In genomic region chr15:62104846-62105245, GRCh38 we compare ENCODE assay signal across 31 cellular contexts. TPM values are rescaled to one million over a fixed set of nuclear protein-coding genes. Genes with fewer than 3 reads are reported as not detected.
"Had no signal": no experiment of that assay in that cellular context is flagged by ENCODE, and none has a peak within 500 bp of the region (broad histone marks: within the 10 kb centered on the region; RNA-seq: fewer than 3 reads in every experiment).

No MANE protein-coding gene starts in this region.

- H3K27me3 ChIP-seq: left lung, neural progenitor cell, neutrophil, ovary, right atrium auricular region, right lobe of liver, tibial nerve, uterus had no signal

- H3K36me3 ChIP-seq: left lung, lower lobe of right lung, neural progenitor cell, neutrophil, ovary, right atrium auricular region, right lobe of liver, tibial nerve, uterus had no signal

- H3K4me3 ChIP-seq: left lung, lower lobe of right lung, neural progenitor cell, ovary, right atrium auricular region, right lobe of liver, smooth muscle cell, tibial nerve, uterus had no signal

- H3K9me3 Mint-ChIP-seq: immature natural killer cell; natural killer cell; neural progenitor cell; stimulated activated memory B cell treated with anti-CD40 and anti-IgM and Interleukin-4, amounts not matched to agents 10 μg/mL and 1 μg/mL and 100 μg/mL, for 72 hours; stimulated activated naive CD8-positive, alpha-beta T cell treated with anti-CD3 and anti-CD28 coated beads, Interleukin-15, amount 100 ng/mL, for 72 hours; type B pancreatic cell had no signal

- H3K9ac ChIP-seq: neural progenitor cell had no signal

- H2AFZ ChIP-seq: neural progenitor cell had no signal

- DNase-seq: hypothalamus; immature natural killer cell; kidney; left colon; left lung; lower lobe of right lung; mammary epithelial cell; mesenchymal stem cell; naive B cell; natural killer cell; nephron progenitor cell; ovary; right lobe of liver; stimulated activated CD4-positive, alpha-beta T cell treated with anti-CD3 and anti-CD28 coated beads, Interleukin-1b, Interleukin-23, amount 100 ng/mL, for 48 hours; stimulated activated CD4-positive, alpha-beta T cell treated with anti-CD3 and anti-CD28 coated beads, Interleukin-2, amount 100 ng/mL, for 48 hours; stimulated activated CD4-positive, alpha-beta T cell treated with anti-CD3 and anti-CD28 coated beads, Interleukin-4, amount 100 ng/mL, for 4 hours; stimulated activated CD8-positive, alpha-beta memory T cell treated with anti-CD3 and anti-CD28 coated beads, Interleukin-4, amount 100 ng/mL, for 48 hours; stimulated activated naive CD4-positive, alpha-beta T cell treated with Interleukin-2 at 50 U/mL for 16 hours; stimulated activated naive CD8-positive, alpha-beta T cell treated with anti-CD3 and anti-CD28 coated beads, Interleukin-15, amount 100 ng/mL, for 72 hours; substantia nigra; uterus had no signal

- H3K27ac ChIP-seq: left lung, lower lobe of right lung, neural progenitor cell, neutrophil, ovary, right atrium auricular region, right lobe of liver, tibial nerve, uterus had no signal

- H3K4me1 ChIP-seq: left lung, lower lobe of right lung, neural progenitor cell, right atrium auricular region had no signal

- H3K9me3 ChIP-seq: left lung, lower lobe of right lung, neutrophil, ovary, right atrium auricular region, right lobe of liver, tibial nerve, uterus had no signal

- H3K4me1 Mint-ChIP-seq: immature natural killer cell; naive B cell; natural killer cell; neural progenitor cell; stimulated activated memory B cell treated with anti-CD40 and anti-IgM and Interleukin-4, amounts not matched to agents 10 μg/mL and 1 μg/mL and 100 μg/mL, for 72 hours had no signal

- H3K4me2 ChIP-seq: neural progenitor cell, smooth muscle cell had no signal

- H3K36me3 Mint-ChIP-seq: immature natural killer cell; naive B cell; natural killer cell; neural progenitor cell; stimulated activated memory B cell treated with anti-CD40 and anti-IgM and Interleukin-4, amounts not matched to agents 10 μg/mL and 1 μg/mL and 100 μg/mL, for 72 hours; type B pancreatic cell had no signal

- H3K4me3 Mint-ChIP-seq: immature natural killer cell; naive B cell; natural killer cell; nephron progenitor cell; neural progenitor cell; stimulated activated memory B cell treated with anti-CD40 and anti-IgM and Interleukin-4, amounts not matched to agents 10 μg/mL and 1 μg/mL and 100 μg/mL, for 72 hours; stimulated activated naive CD8-positive, alpha-beta T cell treated with anti-CD3 and anti-CD28 coated beads, Interleukin-15, amount 100 ng/mL, for 72 hours; type B pancreatic cell had no signal

- H3K27ac Mint-ChIP-seq: immature natural killer cell; naive B cell; natural killer cell; nephron progenitor cell; neural progenitor cell; progenitor cell of endocrine pancreas; stimulated activated memory B cell treated with anti-CD40 and anti-IgM and Interleukin-4, amounts not matched to agents 10 μg/mL and 1 μg/mL and 100 μg/mL, for 72 hours; stimulated activated naive CD8-positive, alpha-beta T cell treated with anti-CD3 and anti-CD28 coated beads, Interleukin-15, amount 100 ng/mL, for 72 hours; type B pancreatic cell had no signal

- H3K27me3 Mint-ChIP-seq: progenitor cell of endocrine pancreas, type B pancreatic cell had no signal

RNA-seq across cellular contexts. Expression of gene C2CD4A, which starts 38.1 kb away (rescaled TPM):
- total RNA-seq: mammary epithelial cell, natural killer cell, skeletal muscle tissue, temporal lobe had no signal
- polyA plus RNA-seq: immature natural killer cell, mammary epithelial cell had no signal
